Comparison of ENCODE assay signal across 10 cellular contexts in the genomic region with DNA sequence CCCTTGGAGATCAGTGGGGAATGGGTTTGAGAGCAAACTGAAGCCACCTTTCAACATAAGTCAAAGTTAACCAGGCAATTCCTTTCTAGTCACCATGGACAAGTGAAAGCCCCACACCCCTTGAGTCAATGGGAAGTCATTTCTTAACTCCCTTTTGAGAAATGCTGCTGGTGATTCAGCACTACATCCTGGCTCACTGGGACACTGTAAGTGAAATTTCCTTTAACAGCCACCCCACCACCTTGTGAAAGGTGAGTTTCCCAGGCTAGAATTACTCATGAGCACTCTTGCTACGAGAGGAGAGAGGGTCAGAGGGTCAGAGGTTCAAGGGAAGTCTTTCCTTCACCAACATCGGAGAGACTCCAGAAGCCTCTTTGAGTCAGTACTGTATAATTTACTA.
DNase-seq lines count a peak whose midpoint lies in the region; ATAC-seq, FAIRE-seq and TF ChIP-seq lines count a peak whose summit lies in the region.
"Had no signal": no experiment of that assay in that cellular context is flagged by ENCODE, and none has a peak within 500 bp of the region (broad histone marks: within the 10 kb centered on the region; RNA-seq: fewer than 3 reads in every experiment).

No MANE protein-coding gene starts in this region.

- H3K27ac ChIP-seq in left ventricle myocardium inferior (replicated peaks) (no peak overlapping the region), GM12878 (ENCODE audit: control insufficient read depth, insufficient read depth) (peak overlapping the region; percentile 69), SJCRH30 (no peak overlapping the region), ascending aorta (no peak overlapping the region)
- H3K27ac ChIP-seq: parathyroid adenoma had no signal

- WGBS in GM12878 (ENCODE audit: insufficient coverage, insufficient replicate concordance, low lambda C conversion rate, missing lambda C conversion rate), result 0% methylated on average over 2 of the region's 2 CpGs

- H3K36me3 ChIP-seq in left ventricle myocardium inferior (no peaks in the 10 kb centered on the region), GM12878 (ENCODE audit: control insufficient read depth in 2 of 2, insufficient read depth in 2 of 2, low read length in 1 of 2) (no peaks in the 10 kb centered on the region), SJCRH30 (no peaks in the 10 kb centered on the region), ascending aorta (no peaks in the 10 kb centered on the region)

- 0 out of 2 replicates have a peak, but pooled peaks have one; percentile 0 for TF ChIP-seq RAD21 in GM12878 (IDR thresholded peaks at IDR 0.05; ENCODE audit: insufficient read depth, low read depth, low read length)

- peaks cover 14% of the 10 kb centered on the region for H3K4me1 ChIP-seq in left ventricle myocardium inferior
- peaks cover 18% of the 10 kb centered on the region for H3K4me1 ChIP-seq in GM12878 (ENCODE audit: control insufficient read depth, insufficient read depth, low read length)
- H3K4me1 ChIP-seq in SJCRH30, result peaks cover 4% of the 10 kb centered on the region; the same call in 1 of the 2 replicates
- no peaks in the 10 kb centered on the region for H3K4me1 ChIP-seq in ascending aorta
- H3K4me1 ChIP-seq: parathyroid adenoma had no signal

- H2AFZ ChIP-seq in GM12878 (ENCODE audit: control insufficient read depth, low read depth, low read length), result peak overlapping the region; percentile 16
- H2AFZ ChIP-seq: parathyroid adenoma had no signal

- H3K9me3 ChIP-seq in left ventricle myocardium inferior (replicated peaks) (no peaks in the 10 kb centered on the region), GM12878 (replicated peaks; ENCODE audit: control insufficient read depth, insufficient read depth, low read length) (no peaks in the 10 kb centered on the region), SJCRH30 (replicated peaks) (0 out of 2 replicates have a peak, but pooled peaks cover 2% of the 10 kb centered on the region), ascending aorta (no peaks in the 10 kb centered on the region)

- intact Hi-C loops in Right ventricle myocardium superior (cut with DNase I), result no loop called here
- intact Hi-C loops in left ventricle myocardium inferior (cut with micrococcal nuclease), result no loop called here
- intact Hi-C loops in GM12878 (cut with micrococcal nuclease; ENCODE audit: unreplicated experiment), result loop anchor here (2.0 kb wide), 1 partner anchor 95 kb away; no protein-coding TSS in a partner anchor
- intact Hi-C loops in ascending aorta (cut with DNase I), result no loop called here

- in situ Hi-C loops in GM12878 (cut with MboI) (no loop called here), ACHN (cut with HindIII; ENCODE audit: low pct_ligation_motif_present, low pct_unique_long_range_greater_than_20kb, low sequenced_read_pairs) (no loop called here)

- no peak overlapping the region for H3K9ac ChIP-seq in GM12878 (ENCODE audit: control insufficient read depth, insufficient read depth, low read length)
- H3K9ac ChIP-seq: parathyroid adenoma had no signal

- H3K4me2 ChIP-seq in GM12878 (ENCODE audit: control insufficient read depth, insufficient read depth), result 0 out of 2 replicates have a peak overlapping the region, but pooled peaks have one; percentile 10

- SMC1A ChIA-PET in GM12878 (lab: Charles Lee; ENCODE audit: uncharacterized antibody, unreplicated experiment), result interaction anchor here (0.7 to 1.3 kb wide), 7 partner anchors 22 to 313 kb away, joined by 3 to 4 read pairs (median 3); no protein-coding TSS in a partner anchor

- RAD21 ChIA-PET in GM12878 (lab: Charles Lee; ENCODE audit: unreplicated experiment), result interaction anchor here (1.4 to 1.8 kb wide), 2 partner anchors 16 to 91 kb away, joined by 3 to 6 read pairs; no protein-coding TSS in a partner anchor

- H4K20me1 ChIP-seq in GM12878 (ENCODE audit: control insufficient read depth, insufficient read depth), result no peaks in the 10 kb centered on the region

- TF ChIP-seq EP300 in GM12878 (IDR thresholded peaks at IDR 0.05; ENCODE audit: borderline replicate concordance in 1 of 2, control insufficient read depth in 1 of 2, low read depth in 2 of 2, low read length in 2 of 2), result no peak

- no peak for DNase-seq in Right ventricle myocardium superior
- no peak for DNase-seq in left ventricle myocardium inferior
- DNase-seq in GM12878 (ENCODE audit: low read depth, low spot score), result peak; percentile 72
- no peak for DNase-seq in stimulated activated naive CD8-positive, alpha-beta T cell treated with anti-CD3 and anti-CD28 coated beads, Interleukin-15, Interleukin-2, amounts not matched to agents 100 U/mL and 50 U/mL, for 24 hours
- no peak for DNase-seq in SJCRH30
- no peak for DNase-seq in ascending aorta (ENCODE audit: low spot score in 2 of 2)
- DNase-seq in ACHN, result no peak
- DNase-seq: DND-41 had no signal

- no peaks in the 10 kb centered on the region for H3K79me2 ChIP-seq in GM12878 (ENCODE audit: control insufficient read depth, insufficient read depth, low read length)
- H3K79me2 ChIP-seq: parathyroid adenoma had no signal

- no peak for TF ChIP-seq POLR2A in GM12878 (IDR thresholded peaks at IDR 0.05; ENCODE audit: low read depth, low read length)

- no peak overlapping the region for H3K4me3 ChIP-seq in left ventricle myocardium inferior
- H3K4me3 ChIP-seq in GM12878, result no peak overlapping the region
- H3K4me3 ChIP-seq in SJCRH30, result no peak overlapping the region
- H3K4me3 ChIP-seq in ascending aorta, result no peak overlapping the region

- POLR2A ChIA-PET in GM12878 (lab: Charles Lee), result interaction anchor here (0.6 kb wide), 1 partner anchor 104 kb away, joined by 8 read pairs; no protein-coding TSS in a partner anchor

- CTCF ChIA-PET in GM12878 (lab: Yijun Ruan, JAX), result interaction anchor here (0.7 to 1.8 kb wide), 3 partner anchors 10 to 457 kb away, joined by 3 to 4 read pairs (median 4); no protein-coding TSS in a partner anchor

- BruUV-seq in GM12878 (replicated peaks; lab: Mats Ljungman, UMichigan), result no TSS peak

- FAIRE-seq in GM12878 (lab: Jason Lieb, UNC), result no peak

- TF ChIP-seq CTCF in left ventricle myocardium inferior (IDR thresholded peaks at IDR 0.05; ENCODE audit: borderline replicate concordance) (no peak), GM12878 (IDR thresholded peaks at IDR 0.05 in 2 of 3, conservative IDR thresholded peaks at IDR 0.05 in 1 of 3; ENCODE audit: control insufficient read depth in 2 of 3, extremely low read depth in 1 of 3, insufficient read depth in 1 of 3, low read depth in 3 of 3, low read length in 3 of 3) (no peak), ascending aorta (IDR thresholded peaks at IDR 0.05) (no peak)

- H3K27me3 ChIP-seq in left ventricle myocardium inferior (ENCODE audit: low read depth) (no peaks in the 10 kb centered on the region), GM12878 (replicated peaks in 1 of 2; ENCODE audit: control insufficient read depth in 2 of 2, insufficient read depth in 2 of 2, low read length in 1 of 2) (no peaks in the 10 kb centered on the region), SJCRH30 (no peaks in the 10 kb centered on the region), ascending aorta (no peaks in the 10 kb centered on the region)

- ATAC-seq in Right ventricle myocardium superior (ENCODE audit: poor library complexity), result peak; percentile 53
- peak; percentile 64 for ATAC-seq in HG03097 (IDR thresholded peaks at IDR 0.05; ENCODE audit: low FRiP score, unreplicated experiment)
- peak; percentile 80 for ATAC-seq in GM12878
- peak; percentile 61 for ATAC-seq in stimulated activated naive CD8-positive, alpha-beta T cell treated with anti-CD3 and anti-CD28 coated beads, Interleukin-15, Interleukin-2, amounts not matched to agents 100 U/mL and 50 U/mL, for 24 hours

TF ChIP-seq in GM12878, 131 proteins besides CTCF, POLR2A, EP300 and RAD21 (continues in another document):
- TF ChIP-seq JUND (IDR thresholded peaks at IDR 0.05; ENCODE audit: low read depth, low read length) (no peak), EED (IDR thresholded peaks at IDR 0.05; ENCODE audit: low read depth) (peak; percentile 87), YBX1 (IDR thresholded peaks at IDR 0.05) (no peak), IRF4 (IDR thresholded peaks at IDR 0.05; ENCODE audit: low read depth, low read length) (peak; percentile 76), CREM (IDR thresholded peaks at IDR 0.05; ENCODE audit: low read depth) (peak; percentile 23; the same call in 1 of the 2 replicates), IKZF2 (IDR thresholded peaks at IDR 0.05) (peak; percentile 45 to 57; a peak in 3 of 4 replicates), STAT3 (IDR thresholded peaks at IDR 0.05; ENCODE audit: low read depth, low read length) (0 out of 2 replicates have a peak, but pooled peaks have one; percentile 10), BCL3 (IDR thresholded peaks at IDR 0.05; ENCODE audit: borderline replicate concordance, insufficient read depth, low read depth, low read length, poor library complexity, severe bottlenecking) (peak; percentile 71), NFIC (IDR thresholded peaks at IDR 0.05; ENCODE audit: low read depth, low read length) (peak; percentile 76), ZNF622 (IDR thresholded peaks at IDR 0.05) (no peak), RUNX3 (IDR thresholded peaks at IDR 0.05; ENCODE audit: low read length) (peak; percentile 49; the same call in 1 of the 2 replicates)
- TF ChIP-seq, protein P1, sequence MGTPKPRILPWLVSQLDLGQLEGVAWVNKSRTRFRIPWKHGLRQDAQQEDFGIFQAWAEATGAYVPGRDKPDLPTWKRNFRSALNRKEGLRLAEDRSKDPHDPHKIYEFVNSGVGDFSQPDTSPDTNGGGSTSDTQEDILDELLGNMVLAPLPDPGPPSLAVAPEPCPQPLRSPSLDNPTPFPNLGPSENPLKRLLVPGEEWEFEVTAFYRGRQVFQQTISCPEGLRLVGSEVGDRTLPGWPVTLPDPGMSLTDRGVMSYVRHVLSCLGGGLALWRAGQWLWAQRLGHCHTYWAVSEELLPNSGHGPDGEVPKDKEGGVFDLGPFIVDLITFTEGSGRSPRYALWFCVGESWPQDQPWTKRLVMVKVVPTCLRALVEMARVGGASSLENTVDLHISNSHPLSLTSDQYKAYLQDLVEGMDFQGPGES (IDR thresholded peaks at IDR 0.05), result no peak
